ENCODE assay signal across 12 cellular contexts in genomic region chr1:89260575-89261275, GRCh38. TPM values are rescaled to one million over a fixed set of nuclear protein-coding genes. Genes with fewer than 3 reads are reported as not detected.
DNase-seq lines count a peak whose midpoint lies in the region; ATAC-seq and TF ChIP-seq lines count a peak whose summit lies in the region.
"Had no signal": no experiment of that assay in that cellular context is flagged by ENCODE, and none has a peak within 500 bp of the region (broad histone marks: within the 10 kb centered on the region; RNA-seq: fewer than 3 reads in every experiment).

No MANE protein-coding gene starts in this region.

- H3K27me3 Mint-ChIP-seq in CD8-positive, alpha-beta memory T cell: no peaks in the 10 kb centered on the region
- H3K27me3 Mint-ChIP-seq in stimulated activated naive B cell treated with anti-CD40 and anti-IgM and Interleukin-4, amounts not matched to agents 10 μg/mL and 1 μg/mL and 100 μg/mL, for 72 hours: no peaks in the 10 kb centered on the region

- H3K9me3 Mint-ChIP-seq in CD8-positive, alpha-beta memory T cell: peaks cover 0 to 5% (median 4%) of the 10 kb centered on the region in 5 donors
- H3K9me3 Mint-ChIP-seq in stimulated activated naive B cell treated with anti-CD40 and anti-IgM and Interleukin-4, amounts not matched to agents 10 μg/mL and 1 μg/mL and 100 μg/mL, for 72 hours: peaks cover 4 to 9% of the 10 kb centered on the region in 2 donors

- CTCF ChIA-PET in CD8-positive, alpha-beta memory T cell (lab: Charles Lee): interaction anchor here (1.0 to 1.8 kb wide), 5 partner anchors 12 to 98 kb away, joined by 3 to 6 read pairs (median 3); partner anchors contain the start of gene GBP5

- H3K9me3 ChIP-seq in CD8-positive, alpha-beta memory T cell (ENCODE audit: low read length): no peaks in the 10 kb centered on the region
- H3K9me3 ChIP-seq: SJCRH30 had no signal

- H3K27ac Mint-ChIP-seq in CD8-positive, alpha-beta memory T cell: peak overlapping the region; percentile 66 to 99 (median 88)
- H3K27ac Mint-ChIP-seq in stimulated activated naive B cell treated with anti-CD40 and anti-IgM and Interleukin-4, amounts not matched to agents 10 μg/mL and 1 μg/mL and 100 μg/mL, for 72 hours: no peak overlapping the region

- H3K4me1 ChIP-seq in CD8-positive, alpha-beta memory T cell (ENCODE audit: insufficient read depth, low read length): peaks cover 67% of the 10 kb centered on the region
- H3K4me1 ChIP-seq in rectal smooth muscle tissue (ENCODE audit: control insufficient read depth, insufficient read depth, low read length): peaks cover 16% of the 10 kb centered on the region
- H3K4me1 ChIP-seq: SJCRH30 had no signal

- H3K4me3 Mint-ChIP-seq in CD8-positive, alpha-beta memory T cell: peak overlapping the region; percentile 33 to 90 (median 74)
- no peak overlapping the region for H3K4me3 Mint-ChIP-seq in stimulated activated naive B cell treated with anti-CD40 and anti-IgM and Interleukin-4, amounts not matched to agents 10 μg/mL and 1 μg/mL and 100 μg/mL, for 72 hours

- H3K27ac ChIP-seq in CD8-positive, alpha-beta memory T cell (ENCODE audit: low read depth, low read length): no peak overlapping the region
- H3K27ac ChIP-seq in rectal smooth muscle tissue (ENCODE audit: low read depth, low read length): peak overlapping the region; percentile 18
- H3K27ac ChIP-seq: SJCRH30 had no signal

- peaks cover 39% of the 10 kb centered on the region for H3K36me3 ChIP-seq in CD8-positive, alpha-beta memory T cell (ENCODE audit: insufficient read depth, low read length)
- H3K36me3 ChIP-seq in rectal smooth muscle tissue (ENCODE audit: control insufficient read depth, insufficient read depth, low read length): no peaks in the 10 kb centered on the region
- H3K36me3 ChIP-seq: SJCRH30 had no signal

- DNase-seq in CD8-positive, alpha-beta memory T cell: no peak
- DNase-seq in NCI-H446 treated with DMSO at 0.1 percent for 48 hours (lab: John Stamatoyannopoulos, UW): peak; percentile 44
- peak; percentile 11 for DNase-seq in fibroblast of pulmonary artery (ENCODE audit: low read depth)
- DNase-seq in OCI-M1 (lab: John Stamatoyannopoulos, UW): no peak
- no peak for DNase-seq in stimulated activated naive B cell treated with anti-CD40 and anti-IgM and Interleukin-4, amounts not matched to agents 10 μg/mL and 1 μg/mL and 100 μg/mL, for 72 hours
- DNase-seq: NCI-H2081 treated with DMSO at 0.1 percent for 48 hours, occipital lobe, SJCRH30 had no signal

- POLR2A ChIA-PET in CD8-positive, alpha-beta memory T cell (lab: Charles Lee): interaction anchor here (0.7 to 1.2 kb wide), 3 partner anchors 10 to 26 kb away, joined by 3 read pairs; partner anchors contain the start of gene GBP5

- no peak overlapping the region for H3K4me3 ChIP-seq in CD8-positive, alpha-beta memory T cell (ENCODE audit: low read length)
- H3K4me3 ChIP-seq in fibroblast of pulmonary artery (replicated peaks; ENCODE audit: low read depth, low read length) (no peak overlapping the region), rectal smooth muscle tissue (ENCODE audit: low read length) (no peak overlapping the region)
- H3K4me3 ChIP-seq: SJCRH30 had no signal

- H3K36me3 Mint-ChIP-seq in CD8-positive, alpha-beta memory T cell: peaks cover 40 to 76% (median 50%) of the 10 kb centered on the region in 3 donors
- H3K36me3 Mint-ChIP-seq in stimulated activated naive B cell treated with anti-CD40 and anti-IgM and Interleukin-4, amounts not matched to agents 10 μg/mL and 1 μg/mL and 100 μg/mL, for 72 hours: peaks cover 44 to 50% of the 10 kb centered on the region in 2 donors

- H3K4me1 Mint-ChIP-seq in CD8-positive, alpha-beta memory T cell: peaks cover 75 to 92% (median 81%) of the 10 kb centered on the region in 3 donors
- peaks cover 10% of the 10 kb centered on the region in 2 donors for H3K4me1 Mint-ChIP-seq in stimulated activated naive B cell treated with anti-CD40 and anti-IgM and Interleukin-4, amounts not matched to agents 10 μg/mL and 1 μg/mL and 100 μg/mL, for 72 hours

- H3K9ac ChIP-seq in rectal smooth muscle tissue (ENCODE audit: low read length): no peak overlapping the region

- TF ChIP-seq CTCF in fibroblast of pulmonary artery (IDR thresholded peaks at IDR 0.05; ENCODE audit: low read length, missing control alignments): no peak

- ATAC-seq in HG02642 (IDR thresholded peaks at IDR 0.05; ENCODE audit: poor library complexity, unreplicated experiment) (no peak), GM21825 (IDR thresholded peaks at IDR 0.05; ENCODE audit: unreplicated experiment) (no peak)
- no peak for ATAC-seq in stimulated activated naive B cell treated with anti-CD40 and anti-IgM and Interleukin-4, amounts not matched to agents 10 μg/mL and 1 μg/mL and 100 μg/mL, for 72 hours (replicated peaks)

- H3K27me3 ChIP-seq in CD8-positive, alpha-beta memory T cell (ENCODE audit: insufficient read depth, low read length, poor library complexity, severe bottlenecking): no peaks in the 10 kb centered on the region
- H3K27me3 ChIP-seq in rectal smooth muscle tissue (ENCODE audit: control insufficient read depth, insufficient read depth, low read length): no peaks in the 10 kb centered on the region
- H3K27me3 ChIP-seq: SJCRH30 had no signal

RNA-seq across cellular contexts. Expression of gene GBP5, which starts 11.9 kb away (rescaled TPM):
- total RNA-seq in CD8-positive, alpha-beta memory T cell: 10 to 100 TPM; 67.2 to 74.5 TPM
- polyA plus RNA-seq in CD8-positive, alpha-beta memory T cell: 180 TPM
- total RNA-seq: HT-29 had no signal

Comparison
In these comparisons a context has a peak if more than half of its experiments do, and no peak if none do; other contexts are left out.
1. DNase-seq: peak in NCI-H446 treated with DMSO at 0.1 percent for 48 hours (single experiment) and fibroblast of pulmonary artery (single experiment); none in CD8-positive, alpha-beta memory T cell (0 of 5), OCI-M1 (single experiment) and stimulated activated naive B cell treated with anti-CD40 and anti-IgM and Interleukin-4, amounts not matched to agents 10 μg/mL and 1 μg/mL and 100 μg/mL, for 72 hours (single experiment).
2. H3K4me3 Mint-ChIP-seq: peak in CD8-positive, alpha-beta memory T cell (7 of 7); none in stimulated activated naive B cell treated with anti-CD40 and anti-IgM and Interleukin-4, amounts not matched to agents 10 μg/mL and 1 μg/mL and 100 μg/mL, for 72 hours (0 of 2).